Comparison of ENCODE assay signal across 8 cellular contexts in genomic region chr11:82718307-82718706, GRCh38. TPM values are rescaled to one million over a fixed set of nuclear protein-coding genes. Genes with fewer than 3 reads are reported as not detected.
A peak's percentile ranks its signal among the peaks of the same experiment; 100 is the strongest.
DNase-seq lines count a peak whose midpoint lies in the region; ATAC-seq, FAIRE-seq and TF ChIP-seq lines count a peak whose summit lies in the region.

No MANE protein-coding gene starts in this region.

- H3K27ac ChIP-seq in WERI-Rb-1 (no peak overlapping the region), pancreas (no peak overlapping the region)

- no peaks in the 10 kb centered on the region for H3K9me3 Mint-ChIP-seq in activated T-cell treated with anti-CD3 and anti-CD28 coated beads, Interleukin-2, amount 50 U/mL, for 24 hours

- no peaks in the 10 kb centered on the region for H3K36me3 ChIP-seq in WERI-Rb-1
- H3K36me3 ChIP-seq in pancreas, result no peaks in the 10 kb centered on the region

- DNase-seq in EL (peak; percentile 52), NCI-H1092 treated with DMSO at 0.1 percent for 48 hours (lab: John Stamatoyannopoulos, UW) (peak; percentile 19), WERI-Rb-1 (no peak), germinal center (ENCODE audit: low spot score) (peak; percentile 31), pancreas (peak in 2 of 6 donors; percentile 19 to 23)
- DNase-seq in stimulated activated CD8-positive, alpha-beta memory T cell treated with anti-CD3 and anti-CD28 coated beads, Interleukin-4, amount 100 ng/mL, for 48 hours, result no peak
- no peak for DNase-seq in activated T-cell treated with anti-CD3 and anti-CD28 coated beads, Interleukin-2, amount 50 U/mL, for 24 hours

- no peak overlapping the region for H3K27ac Mint-ChIP-seq in activated T-cell treated with anti-CD3 and anti-CD28 coated beads, Interleukin-2, amount 50 U/mL, for 24 hours

- H3K36me3 Mint-ChIP-seq in activated T-cell treated with anti-CD3 and anti-CD28 coated beads, Interleukin-2, amount 50 U/mL, for 24 hours (ENCODE audit: low read depth), result no peaks in the 10 kb centered on the region

- H3K9me3 ChIP-seq in WERI-Rb-1 (ENCODE audit: severe bottlenecking) (no peaks in the 10 kb centered on the region), pancreas (no peaks in the 10 kb centered on the region)

- no peaks in the 10 kb centered on the region for H3K27me3 Mint-ChIP-seq in activated T-cell treated with anti-CD3 and anti-CD28 coated beads, Interleukin-2, amount 50 U/mL, for 24 hours

- H3K4me3 ChIP-seq in WERI-Rb-1 (ENCODE audit: low read depth, low read length) (no peak overlapping the region), pancreas (no peak overlapping the region)

- TF ChIP-seq CTCF in WERI-Rb-1 (IDR thresholded peaks at IDR 0.05; ENCODE audit: low read depth, low read length) (peak; percentile 63), pancreas (IDR thresholded peaks at IDR 0.05) (peak; percentile 20 to 58 (median 46))

- H3K27me3 ChIP-seq in WERI-Rb-1 (ENCODE audit: insufficient read depth, low read depth, severe bottlenecking) (no peaks in the 10 kb centered on the region), pancreas (no peaks in the 10 kb centered on the region)

- H3K4me3 Mint-ChIP-seq in activated T-cell treated with anti-CD3 and anti-CD28 coated beads, Interleukin-2, amount 50 U/mL, for 24 hours, result no peak overlapping the region

- 27% methylated on average over 5 of the region's 5 CpGs for WGBS in pancreas, 2 donors

- intact Hi-C loops in pancreas (cut with DNase I), result no loop called here

- H3K4me1 ChIP-seq in pancreas, result no peaks in the 10 kb centered on the region

- ATAC-seq in GM21526 (IDR thresholded peaks at IDR 0.05; ENCODE audit: low FRiP score, unreplicated experiment), result peak; percentile 73
- peak; percentile 70 to 92 (median 88) for ATAC-seq in pancreas

- no peak for FAIRE-seq in pancreas (lab: Jason Lieb, UNC)

- H3K4me1 Mint-ChIP-seq in activated T-cell treated with anti-CD3 and anti-CD28 coated beads, Interleukin-2, amount 50 U/mL, for 24 hours (ENCODE audit: low read depth), result peaks cover 1% of the 10 kb centered on the region

RNA-seq across cellular contexts. Expression of gene FAM181B, which starts 15.4 kb away (rescaled TPM):
- total RNA-seq in pancreas, result under 1 TPM; 0.46 to 0.67 (median 0.50) TPM
- under 1 TPM; 0.49 to 0.57 TPM for polyA plus RNA-seq in pancreas

Comparison
In these comparisons a context has a peak if more than half of its experiments do, and no peak if none do; other contexts are left out.
1. DNase-seq: peak in EL (single experiment), NCI-H1092 treated with DMSO at 0.1 percent for 48 hours (single experiment) and germinal center (single experiment); none in WERI-Rb-1 (single experiment), stimulated activated CD8-positive, alpha-beta memory T cell treated with anti-CD3 and anti-CD28 coated beads, Interleukin-4, amount 100 ng/mL, for 48 hours (single experiment) and activated T-cell treated with anti-CD3 and anti-CD28 coated beads, Interleukin-2, amount 50 U/mL, for 24 hours (single experiment).